Comparison of ENCODE assay signal across 12 cellular contexts in the genomic region with DNA sequence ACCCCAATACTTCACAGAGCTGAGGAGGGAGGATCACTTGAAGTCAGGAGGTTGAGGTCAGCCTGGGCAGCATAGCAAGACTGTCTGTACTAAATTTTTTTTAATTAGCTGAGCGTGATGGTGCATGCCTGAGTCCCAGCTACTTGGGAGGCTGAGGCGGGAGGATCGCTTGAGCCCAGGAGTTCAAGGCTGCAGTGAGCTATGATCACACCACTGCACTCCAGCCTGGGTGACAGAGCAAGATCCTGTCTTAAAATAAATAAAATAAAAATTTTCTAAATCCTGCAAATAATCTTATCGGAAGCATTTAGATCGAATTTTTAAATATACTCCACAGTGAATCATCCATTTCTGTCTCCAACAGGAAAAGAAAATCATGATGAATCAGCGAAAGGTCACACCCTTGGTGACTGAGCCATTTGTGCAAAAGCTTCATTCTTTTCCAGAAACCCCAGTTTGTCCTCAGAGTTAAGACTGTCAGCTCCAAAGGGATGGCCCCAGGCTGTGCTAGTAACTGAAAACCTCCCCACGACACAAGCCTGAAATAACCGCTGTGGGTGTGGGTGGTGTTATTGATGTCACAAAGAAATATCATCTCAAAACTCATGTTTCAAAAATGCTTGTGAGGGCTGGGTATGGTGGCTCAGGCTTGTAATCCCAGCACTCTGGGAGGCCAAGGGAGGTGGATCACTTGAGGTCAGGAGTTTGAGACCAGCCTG.
DNase-seq lines count a peak whose midpoint lies in the region; ATAC-seq, FAIRE-seq and TF ChIP-seq lines count a peak whose summit lies in the region.
"Had no signal": no experiment of that assay in that cellular context is flagged by ENCODE, and none has a peak within 500 bp of the region (broad histone marks: within the 10 kb centered on the region; RNA-seq: fewer than 3 reads in every experiment).

No MANE protein-coding gene starts in this region.

- DNase-seq in AG09319 (ENCODE audit: extremely low read depth, low read depth) (peak; percentile 85), HTR-8/SVneo (ENCODE audit: insufficient read length, low spot score) (peak; percentile 87), body of pancreas (peak in 1 of 4 donors; percentile 31), kidney tubule cell (ENCODE audit: low spot score) (peak; percentile 81), frontal cortex (ENCODE audit: low spot score in 2 of 2) (no peak)
- DNase-seq: GDM1, retina, RPMI8226, substantia nigra had no signal

- WGBS in body of pancreas, 2 donors: 81 to 89% methylated on average over 8 of the region's 8 CpGs

- H3K4me3 ChIP-seq in body of pancreas: no peak overlapping the region

- H3K27ac ChIP-seq in body of pancreas: no peak overlapping the region

- no peak for TF ChIP-seq POLR2A in body of pancreas (IDR thresholded peaks at IDR 0.05)

- H3K4me1 ChIP-seq in body of pancreas: no peaks in the 10 kb centered on the region

- H3K36me3 ChIP-seq in body of pancreas (replicated peaks in 1 of 2; ENCODE audit: insufficient read depth in 1 of 2, low read depth in 2 of 2): no peaks in the 10 kb centered on the region

- H3K27me3 ChIP-seq in body of pancreas: no peaks in the 10 kb centered on the region

- TF ChIP-seq CTCF in AG09319 (IDR thresholded peaks at IDR 0.05; ENCODE audit: low read depth, low read length) (no peak), body of pancreas (IDR thresholded peaks at IDR 0.05) (no peak)

- intact Hi-C loops in body of pancreas (cut with DNase I): no loop called here

- no peaks in the 10 kb centered on the region for H3K9me3 ChIP-seq in body of pancreas

- ATAC-seq in body of pancreas (peak; percentile 52), HG03442 (IDR thresholded peaks at IDR 0.05; ENCODE audit: unreplicated experiment) (no peak), HG03175 (IDR thresholded peaks at IDR 0.05; ENCODE audit: unreplicated experiment) (no peak), HG03439 (IDR thresholded peaks at IDR 0.05; ENCODE audit: unreplicated experiment) (no peak)

- FAIRE-seq in HTR-8/SVneo (lab: Jason Lieb, UNC) (no peak), frontal cortex (lab: Jason Lieb, UNC) (no peak)

Comparison
In these comparisons a context has a peak if more than half of its experiments do, and no peak if none do; other contexts are left out.
1. DNase-seq: peak in AG09319 (single experiment), HTR-8/SVneo (single experiment) and kidney tubule cell (single experiment); none in frontal cortex (0 of 2).